Comparison of ENCODE assay signal across 8 cellular contexts in the genomic region with DNA sequence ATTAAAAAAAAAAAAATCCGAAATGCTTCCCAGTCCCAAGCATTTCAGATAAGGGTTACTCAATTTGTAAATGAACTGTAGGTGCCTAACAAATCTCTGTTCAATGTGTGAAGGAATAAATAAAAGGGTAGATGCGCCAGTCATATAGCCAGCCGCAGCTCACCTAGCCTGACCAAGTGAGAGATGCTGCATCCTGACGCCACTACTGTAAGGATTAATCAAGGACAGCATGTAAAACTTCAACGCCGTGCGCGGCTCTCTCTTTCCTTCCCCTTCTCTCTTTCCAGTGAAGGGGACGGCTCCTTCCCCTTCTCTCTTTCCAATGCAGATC. TPM values are rescaled to one million over a fixed set of nuclear protein-coding genes. Genes with fewer than 3 reads are reported as not detected.
DNase-seq lines count a peak whose midpoint lies in the region; ATAC-seq and TF ChIP-seq lines count a peak whose summit lies in the region.

No MANE protein-coding gene starts in this region.

- 5 to 12% (median 6%) methylated on average over 9 of the region's 9 CpGs for WGBS in stomach, 5 donors

- intact Hi-C loops in stomach (cut with DNase I; ENCODE audit: low total_unique reads), result no loop called here

- peak; percentile 18 for ATAC-seq in HG02981 (IDR thresholded peaks at IDR 0.05; ENCODE audit: unreplicated experiment)

- H3K36me3 Mint-ChIP-seq in activated naive CD8-positive, alpha-beta T cell, result peaks cover 4% of the 10 kb centered on the region

- no peak for TF ChIP-seq CTCF in GM06990 (IDR thresholded peaks at IDR 0.05; ENCODE audit: insufficient read depth, low read length, poor library complexity, severe bottlenecking)
- no peak for TF ChIP-seq CTCF in stomach (IDR thresholded peaks at IDR 0.05)

- H3K27me3 ChIP-seq in GM06990 (replicated peaks; ENCODE audit: control insufficient read depth, insufficient read depth, low read length), result no peaks in the 10 kb centered on the region
- peaks cover 0 to 3% (median 0%) of the 10 kb centered on the region in 3 donors for H3K27me3 ChIP-seq in stomach

- peaks cover 6 to 35% (median 19%) of the 10 kb centered on the region in 4 donors for H3K4me1 ChIP-seq in stomach

- H3K27ac Mint-ChIP-seq in activated naive CD8-positive, alpha-beta T cell, result peak overlapping the region; percentile 96

- H3K4me1 Mint-ChIP-seq in activated naive CD8-positive, alpha-beta T cell (ENCODE audit: low read depth), result peaks cover 39% of the 10 kb centered on the region

- peak overlapping the region in 4 of 5 donors; percentile 48 to 72 (median 66) for H3K27ac ChIP-seq in stomach

- no peak for TF ChIP-seq POLR2A in stomach (IDR thresholded peaks at IDR 0.05)

- no peak for DNase-seq in GM06990 (ENCODE audit: extremely low read depth, insufficient read length)
- no peak for DNase-seq in stomach
- no peak for DNase-seq in NOMO-1 treated with dmso at 0.1 percent for 144 hours (lab: John Stamatoyannopoulos, UW; ENCODE audit: unreplicated experiment)
- no peak for DNase-seq in GM19240 (ENCODE audit: insufficient read length, low spot score)
- DNase-seq in Kasumi-1 (lab: John Stamatoyannopoulos, UW), result no peak

- no peaks in the 10 kb centered on the region for H3K9me3 Mint-ChIP-seq in activated naive CD8-positive, alpha-beta T cell (ENCODE audit: low read depth)

- H3K36me3 ChIP-seq in GM06990 (ENCODE audit: control insufficient read depth, insufficient read depth, low read length) (no peaks in the 10 kb centered on the region; the same call in 1 of the 2 replicates), stomach (peaks cover under 1 to 13% (median 8%) of the 10 kb centered on the region in 4 donors)

- H3K4me3 ChIP-seq in GM06990 (replicated peaks; ENCODE audit: low read depth, low read length) (peak overlapping the region; percentile 91), iPS-18c (ENCODE audit: insufficient read depth, low read depth, low read length) (peak overlapping the region; percentile 82), stomach (peak overlapping the region; percentile 51 to 77 (median 62))

- no peaks in the 10 kb centered on the region for H3K27me3 Mint-ChIP-seq in activated naive CD8-positive, alpha-beta T cell

- TF ChIP-seq EP300 in stomach (IDR thresholded peaks at IDR 0.05), result peak; percentile 14

- no peaks in the 10 kb centered on the region for H3K9me3 ChIP-seq in iPS-18c (ENCODE audit: control insufficient read depth, insufficient read depth, low read length)
- H3K9me3 ChIP-seq in stomach, result no peaks in the 10 kb centered on the region

- H3K4me3 Mint-ChIP-seq in activated naive CD8-positive, alpha-beta T cell, result peak overlapping the region; percentile 96

RNA-seq across cellular contexts. Expression of gene PPT1, which starts 0.4 kb away (rescaled TPM):
- total RNA-seq in stomach, result 10 to 100 TPM in 4 of 5 donors, 1 to 10 TPM in 1; 3.5 to 79.9 (median 39.6) TPM
- 10 to 100 TPM; 19.7 to 34.6 (median 32.1) TPM for polyA plus RNA-seq in stomach

RNA-seq across cellular contexts. Expression of gene CAP1, which starts 56.1 kb away (rescaled TPM):
- 100 to 1,000 TPM in 4 of 5 donors, 10 to 100 TPM in 1; 99.1 to 252 (median 145) TPM for total RNA-seq in stomach
- polyA plus RNA-seq in stomach, result 100 to 1,000 TPM in 2 of 3 donors, 10 to 100 TPM in 1; 95.5 to 185 (median 162) TPM
